ENCODE assay signal across 9 cellular contexts in the genomic region with DNA sequence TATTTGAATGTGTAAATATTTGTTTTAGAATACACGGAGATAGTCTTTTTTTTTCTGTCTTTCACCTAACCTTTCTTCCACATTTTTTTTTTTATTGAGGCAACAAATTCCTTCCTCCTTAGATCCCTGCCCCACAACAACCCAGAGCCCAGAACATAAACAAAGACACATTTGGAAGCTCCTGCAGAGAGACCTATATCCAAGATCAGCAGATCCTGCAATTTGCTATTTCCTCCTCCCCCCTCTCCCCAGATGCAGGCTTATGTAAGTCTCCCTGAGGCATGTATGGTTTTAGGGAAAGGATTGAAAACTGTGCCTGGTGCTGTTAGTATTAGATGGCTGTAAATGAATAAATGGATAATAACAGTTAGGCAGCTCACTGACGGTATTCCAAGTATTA.
DNase-seq lines count a peak whose midpoint lies in the region; TF ChIP-seq lines count a peak whose summit lies in the region.
"Had no signal": no experiment of that assay in that cellular context is flagged by ENCODE, and none has a peak within 500 bp of the region (broad histone marks: within the 10 kb centered on the region; RNA-seq: fewer than 3 reads in every experiment).

No MANE protein-coding gene starts in this region.

- peak; percentile 70 for DNase-seq in GM04504 (ENCODE audit: low read depth)
- peak; percentile 84 for DNase-seq in fibroblast of peridontal ligament (ENCODE audit: extremely low read depth)
- peak; percentile 73 for DNase-seq in retinal pigment epithelial cell (ENCODE audit: low read depth)
- no peak for DNase-seq in NCI-H2029 treated with DMSO at 0.1 percent for 48 hours (lab: John Stamatoyannopoulos, UW)
- DNase-seq in posterior vena cava (ENCODE audit: low spot score): no peak
- no peak for DNase-seq in nucleus accumbens (lab: John Stamatoyannopoulos, UW)
- DNase-seq in activated CD4-positive, alpha-beta T cell treated with anti-CD3 and anti-CD28 coated beads, Interleukin-2, amount 50 U/mL, for 1 hour: no peak
- DNase-seq: NCI-H1105 treated with DMSO at 0.1 percent for 48 hours had no signal

- peak overlapping the region; percentile 5 for H3K4me3 ChIP-seq in retinal pigment epithelial cell (ENCODE audit: low read length)

- TF ChIP-seq CTCF in retinal pigment epithelial cell (conservative IDR thresholded peaks at IDR 0.05; ENCODE audit: low read depth, low read length): no peak

- intact Hi-C loops in posterior vena cava (cut with DNase I): loop anchor here (10.0 kb wide), 1 partner anchor 92 kb away; no protein-coding TSS in a partner anchor

TF ChIP-seq in PFSK-1, 5 proteins besides CTCF, POLR2A, EP300 and RAD21:
- TF ChIP-seq POLR2AphosphoS5 (IDR thresholded peaks at IDR 0.05; ENCODE audit: low read depth, low read length) (0 out of 2 replicates have a peak, but pooled peaks have one; percentile 30), TAF1 (IDR thresholded peaks at IDR 0.05; ENCODE audit: borderline replicate concordance, insufficient read depth, low read length) (0 out of 2 replicates have a peak, but pooled peaks have one; percentile 11), FOXP2 (optimal IDR thresholded peaks at IDR 0.05; ENCODE audit: borderline replicate concordance, extremely low read depth, extremely low read length, insufficient read depth) (peak; percentile 27), SIN3A (IDR thresholded peaks at IDR 0.05; ENCODE audit: borderline replicate concordance, insufficient read depth, low read length) (peak; percentile 76; the same call in 1 of the 2 replicates)
- TF ChIP-seq, protein P1, sequence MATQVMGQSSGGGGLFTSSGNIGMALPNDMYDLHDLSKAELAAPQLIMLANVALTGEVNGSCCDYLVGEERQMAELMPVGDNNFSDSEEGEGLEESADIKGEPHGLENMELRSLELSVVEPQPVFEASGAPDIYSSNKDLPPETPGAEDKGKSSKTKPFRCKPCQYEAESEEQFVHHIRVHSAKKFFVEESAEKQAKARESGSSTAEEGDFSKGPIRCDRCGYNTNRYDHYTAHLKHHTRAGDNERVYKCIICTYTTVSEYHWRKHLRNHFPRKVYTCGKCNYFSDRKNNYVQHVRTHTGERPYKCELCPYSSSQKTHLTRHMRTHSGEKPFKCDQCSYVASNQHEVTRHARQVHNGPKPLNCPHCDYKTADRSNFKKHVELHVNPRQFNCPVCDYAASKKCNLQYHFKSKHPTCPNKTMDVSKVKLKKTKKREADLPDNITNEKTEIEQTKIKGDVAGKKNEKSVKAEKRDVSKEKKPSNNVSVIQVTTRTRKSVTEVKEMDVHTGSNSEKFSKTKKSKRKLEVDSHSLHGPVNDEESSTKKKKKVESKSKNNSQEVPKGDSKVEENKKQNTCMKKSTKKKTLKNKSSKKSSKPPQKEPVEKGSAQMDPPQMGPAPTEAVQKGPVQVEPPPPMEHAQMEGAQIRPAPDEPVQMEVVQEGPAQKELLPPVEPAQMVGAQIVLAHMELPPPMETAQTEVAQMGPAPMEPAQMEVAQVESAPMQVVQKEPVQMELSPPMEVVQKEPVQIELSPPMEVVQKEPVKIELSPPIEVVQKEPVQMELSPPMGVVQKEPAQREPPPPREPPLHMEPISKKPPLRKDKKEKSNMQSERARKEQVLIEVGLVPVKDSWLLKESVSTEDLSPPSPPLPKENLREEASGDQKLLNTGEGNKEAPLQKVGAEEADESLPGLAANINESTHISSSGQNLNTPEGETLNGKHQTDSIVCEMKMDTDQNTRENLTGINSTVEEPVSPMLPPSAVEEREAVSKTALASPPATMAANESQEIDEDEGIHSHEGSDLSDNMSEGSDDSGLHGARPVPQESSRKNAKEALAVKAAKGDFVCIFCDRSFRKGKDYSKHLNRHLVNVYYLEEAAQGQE (IDR thresholded peaks at IDR 0.05; ENCODE audit: insufficient read depth in 1 of 2, low read depth in 2 of 2, low read length in 2 of 2): peak in 1 of 2 experiments; percentile 74; a peak in 1 of 4 replicates

Comparison
In these comparisons a context has a peak if more than half of its experiments do, and no peak if none do; other contexts are left out.
1. DNase-seq: peak in GM04504 (single experiment), fibroblast of peridontal ligament (single experiment) and retinal pigment epithelial cell (single experiment); none in NCI-H2029 treated with DMSO at 0.1 percent for 48 hours (single experiment), posterior vena cava (single experiment), nucleus accumbens (0 of 56) and activated CD4-positive, alpha-beta T cell treated with anti-CD3 and anti-CD28 coated beads, Interleukin-2, amount 50 U/mL, for 1 hour (single experiment).